ENCODE assay signal across 8 cellular contexts in genomic region chr7:8190121-8190895, GRCh38.
DNase-seq lines count a peak whose midpoint lies in the region; ATAC-seq and TF ChIP-seq lines count a peak whose summit lies in the region.

No MANE protein-coding gene starts in this region.

- no peaks in the 10 kb centered on the region for H3K9me2 ChIP-seq in hepatocyte (replicated peaks; ENCODE audit: insufficient read depth)

- DNase-seq in EL, result peak; percentile 51
- DNase-seq in KBM-7, result peak; percentile 49
- peak; percentile 42 for DNase-seq in SK-N-DZ (ENCODE audit: low spot score)
- DNase-seq in amniotic epithelial cell (ENCODE audit: low read depth), result peak; percentile 52
- DNase-seq in hepatocyte (ENCODE audit: low spot score), result peak; percentile 64
- peak; percentile 33 to 41 for DNase-seq in stimulated activated CD4-positive, alpha-beta T cell treated with anti-CD3 and anti-CD28 coated beads, Interleukin-1b, Interleukin-23, amount 100 ng/mL, for 1 hour (ENCODE audit: low read depth in 2 of 2)

- H2AFZ ChIP-seq in hepatocyte, result peak overlapping the region; percentile 11

- H3K4me2 ChIP-seq in hepatocyte, result peak overlapping the region; percentile 35

- peak overlapping the region; percentile 7 for H3K27ac ChIP-seq in hepatocyte

- no peaks in the 10 kb centered on the region for H3K36me3 ChIP-seq in hepatocyte (replicated peaks; ENCODE audit: insufficient read depth, low read depth)

- H4K20me1 ChIP-seq in hepatocyte (ENCODE audit: insufficient read depth, poor library complexity, severe bottlenecking), result no peaks in the 10 kb centered on the region

- no peak overlapping the region for H3K4me3 ChIP-seq in hepatocyte

- no peaks in the 10 kb centered on the region for H3K79me2 ChIP-seq in hepatocyte

- 27% methylated on average over 4 of the region's 4 CpGs for WGBS in hepatocyte (ENCODE audit: low lambda C conversion rate, missing lambda C conversion rate)

- in situ Hi-C loops in KBM-7 (cut with MboI; ENCODE audit: low pct_unique_long_range_greater_than_20kb, low sequenced_read_pairs), result no loop called here

- TF ChIP-seq CTCF in hepatocyte (IDR thresholded peaks at IDR 0.05; ENCODE audit: poor library complexity), result peak; percentile 68

- H3K27me3 ChIP-seq in hepatocyte, result no peaks in the 10 kb centered on the region

- H3K4me1 ChIP-seq in hepatocyte (ENCODE audit: insufficient read depth), result peaks cover 16% of the 10 kb centered on the region

- ATAC-seq in GM21515 (IDR thresholded peaks at IDR 0.05; ENCODE audit: unreplicated experiment) (peak; percentile 65), GM18520 (IDR thresholded peaks at IDR 0.05; ENCODE audit: unreplicated experiment) (no peak)

- no peaks in the 10 kb centered on the region for H3K9me3 ChIP-seq in hepatocyte (ENCODE audit: low read depth)
